14 cellular contexts compared by ENCODE assay signal in the genomic region with DNA sequence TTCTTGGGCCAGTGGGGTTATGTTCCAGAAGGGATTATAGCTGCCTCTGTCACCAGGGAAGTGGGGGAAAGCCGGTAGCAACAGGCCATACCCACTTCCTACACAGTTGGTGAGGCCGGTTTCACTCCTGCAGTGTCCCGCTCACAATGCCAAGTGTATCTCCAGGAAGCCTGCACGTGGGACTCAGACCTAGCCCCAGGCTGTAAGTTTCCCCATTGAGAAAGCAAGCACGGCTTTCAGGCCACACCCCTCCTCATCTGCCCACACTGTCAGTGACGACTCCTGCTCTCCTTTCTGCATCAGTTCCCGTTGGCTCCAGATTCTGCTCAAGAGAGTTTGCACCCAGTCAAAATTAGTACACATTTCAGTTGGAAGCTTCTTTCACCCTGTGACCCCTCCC. TPM values are rescaled to one million over a fixed set of nuclear protein-coding genes. Genes with fewer than 3 reads are reported as not detected.
A peak's percentile ranks its signal among the peaks of the same experiment; 100 is the strongest.
DNase-seq lines count a peak whose midpoint lies in the region; ATAC-seq, FAIRE-seq and TF ChIP-seq lines count a peak whose summit lies in the region.
"Had no signal": no experiment of that assay in that cellular context is flagged by ENCODE, and none has a peak within 500 bp of the region (broad histone marks: within the 10 kb centered on the region; RNA-seq: fewer than 3 reads in every experiment).

No MANE protein-coding gene starts in this region.

- H3K27me3 ChIP-seq in HepG2 (ENCODE audit: control insufficient read depth in 1 of 2, insufficient read depth in 2 of 2, low read length in 2 of 2) = peaks cover 1 to 3% of the 10 kb centered on the region in 2 experiments; a peak in 2 of 5 replicates
- H3K27me3 ChIP-seq in right lobe of liver = no peaks in the 10 kb centered on the region
- H3K27me3 ChIP-seq in bronchial epithelial cell (ENCODE audit: control insufficient read depth, insufficient read depth, low read length) = no peaks in the 10 kb centered on the region
- H3K27me3 ChIP-seq in ovary = no peaks in the 10 kb centered on the region
- H3K27me3 ChIP-seq in H7 (ENCODE audit: control insufficient read depth, insufficient read depth, low read length) = no peaks in the 10 kb centered on the region
- H3K27me3 ChIP-seq: SJCRH30 had no signal

- no peak for FAIRE-seq in HepG2 (lab: Jason Lieb, UNC)
- FAIRE-seq in bronchial epithelial cell (lab: Jason Lieb, UNC) = peak; percentile 92
- no peak for FAIRE-seq in kidney (lab: Jason Lieb, UNC)
- FAIRE-seq: A549, small intestine, TTC549 had no signal

- H3K36me3 ChIP-seq in HepG2 (replicated peaks in 1 of 2; ENCODE audit: control insufficient read depth in 1 of 2, insufficient read depth in 2 of 2, low read length in 2 of 2) (no peaks in the 10 kb centered on the region), right lobe of liver (no peaks in the 10 kb centered on the region), bronchial epithelial cell (ENCODE audit: control insufficient read depth, insufficient read depth, low read length) (no peaks in the 10 kb centered on the region), ovary (no peaks in the 10 kb centered on the region), kidney (ENCODE audit: control insufficient read depth in 1 of 2, insufficient read depth in 2 of 2, low read length in 2 of 2) (no peaks in the 10 kb centered on the region), H7 (replicated peaks; ENCODE audit: control insufficient read depth, insufficient read depth, low read length) (no peaks in the 10 kb centered on the region)
- H3K36me3 ChIP-seq: SJCRH30 had no signal

- ATAC-seq in HepG2 (no peak; the same call in 2 of the 3 replicates), right lobe of liver (no peak), HG03565 (IDR thresholded peaks at IDR 0.05; ENCODE audit: unreplicated experiment) (peak; percentile 52), GM18520 (IDR thresholded peaks at IDR 0.05; ENCODE audit: unreplicated experiment) (no peak)
- ATAC-seq: A549 had no signal

- TF ChIP-seq CTCF in HepG2 (CRISPR knock-in tag; IDR thresholded peaks at IDR 0.05) (no peak), right lobe of liver (IDR thresholded peaks at IDR 0.05) (no peak), bronchial epithelial cell (IDR thresholded peaks at IDR 0.05; ENCODE audit: insufficient read depth, low read length, severe bottlenecking) (no peak), ovary (IDR thresholded peaks at IDR 0.05) (no peak), kidney (IDR thresholded peaks at IDR 0.05; ENCODE audit: borderline replicate concordance, extremely low read depth, insufficient read depth) (no peak)

- TF ChIP-seq RAD21 in HepG2 (CRISPR knock-in tag; IDR thresholded peaks at IDR 0.05) = no peak

- 0 out of 2 replicates have a peak overlapping the region, but pooled peaks have one; percentile 11 for H3K4me2 ChIP-seq in HepG2 (ENCODE audit: low read depth, low read length)
- H3K4me2 ChIP-seq: A549 had no signal

- TF ChIP-seq POLR2A in HepG2 (IDR thresholded peaks at IDR 0.05; ENCODE audit: insufficient read depth in 1 of 2, low read depth in 2 of 2, low read length in 2 of 2) = no peak
- TF ChIP-seq POLR2A in right lobe of liver (IDR thresholded peaks at IDR 0.05) = no peak
- no peak for TF ChIP-seq POLR2A in ovary (IDR thresholded peaks at IDR 0.05)

- intact Hi-C loops in HepG2 (cut with micrococcal nuclease; ENCODE audit: unreplicated experiment) (no loop called here), right lobe of liver (cut with DNase I) (no loop called here), ovary (cut with DNase I) (no loop called here), kidney (cut with DNase I) (no loop called here)

- no TSS peak for BruUV-seq in HepG2 (replicated peaks; lab: Mats Ljungman, UMichigan)

- no peaks in the 10 kb centered on the region for H4K20me1 ChIP-seq in HepG2 (ENCODE audit: insufficient read depth, low read length)

- H3K9ac ChIP-seq in HepG2 (ENCODE audit: insufficient read depth, low read depth, low read length) (no peak overlapping the region), kidney (ENCODE audit: low read length in 2 of 2) (no peak overlapping the region)

- H3K9me3 ChIP-seq in HepG2 (ENCODE audit: low read length) (no peaks in the 10 kb centered on the region), right lobe of liver (no peaks in the 10 kb centered on the region), ovary (no peaks in the 10 kb centered on the region), kidney (ENCODE audit: control insufficient read depth in 1 of 2, low read length in 2 of 2) (no peaks in the 10 kb centered on the region)
- H3K9me3 ChIP-seq: A549 had no signal

- no peak overlapping the region for H3K4me3 ChIP-seq in HepG2 (replicated peaks in 1 of 3; ENCODE audit: insufficient read depth in 1 of 3, low read depth in 2 of 3, low read length in 3 of 3)
- H3K4me3 ChIP-seq in right lobe of liver = no peak overlapping the region
- no peak overlapping the region for H3K4me3 ChIP-seq in bronchial epithelial cell (ENCODE audit: low read depth, low read length)
- H3K4me3 ChIP-seq in ovary = no peak overlapping the region
- H3K4me3 ChIP-seq in kidney (ENCODE audit: low read length in 2 of 2) = no peak overlapping the region
- no peak overlapping the region for H3K4me3 ChIP-seq in H7 (ENCODE audit: insufficient read depth, low read depth, low read length)
- H3K4me3 ChIP-seq: A549, SJCRH30 had no signal

- DNase-seq in HepG2 (ENCODE audit: low spot score) (no peak), right lobe of liver (no peak), bronchial epithelial cell (ENCODE audit: low read depth) (peak; percentile 7), ovary (no peak), kidney (no peak), H7 (no peak)
- DNase-seq: NCI-H2081 treated with DMSO at 0.1 percent for 48 hours, small intestine had no signal

- H2AFZ ChIP-seq in HepG2 (ENCODE audit: low read length) = no peak overlapping the region

- CTCF ChIA-PET in HepG2 (lab: Yijun Ruan, JAX; ENCODE audit: low intra/inter-chr PET ratio, low total read pairs) = no interaction called here

- in situ Hi-C loops in HepG2 (cut with HindIII; ENCODE audit: extremely low pct_ligation_motif_present, low pct_unique_long_range_greater_than_20kb) = no loop called here

- H3K4me1 ChIP-seq in HepG2 (ENCODE audit: insufficient read depth, low read length) (peaks cover 9% of the 10 kb centered on the region; the same call in 1 of the 2 replicates), right lobe of liver (peaks cover 0 to 12% (median 0%) of the 10 kb centered on the region in 4 donors), ovary (ENCODE audit: insufficient read depth) (no peaks in the 10 kb centered on the region), kidney (ENCODE audit: control insufficient read depth in 1 of 2, insufficient read depth in 1 of 2, low read depth in 1 of 2, low read length in 2 of 2) (no peaks in the 10 kb centered on the region)
- H3K4me1 ChIP-seq: A549, SJCRH30 had no signal

- 20% methylated on average over 6 of the region's 7 CpGs for WGBS in HepG2 (ENCODE audit: low lambda C conversion rate)
- WGBS in right lobe of liver (ENCODE audit: insufficient coverage, low coverage, low lambda C conversion rate, missing lambda C conversion rate) = 65% methylated on average over 2 of the region's 7 CpGs
- 56 to 70% (median 67%) methylated on average over 7 of the region's 7 CpGs for WGBS in ovary, 3 donors

- POLR2A ChIA-PET in HepG2 (lab: Yijun Ruan, JAX) = no interaction called here

- H3K27ac ChIP-seq in HepG2 (ENCODE audit: extremely low read length, insufficient read depth, low read length) (no peak overlapping the region), right lobe of liver (no peak overlapping the region), ovary (no peak overlapping the region), kidney (ENCODE audit: low read depth in 2 of 2, low read length in 2 of 2) (no peak overlapping the region)
- H3K27ac ChIP-seq: A549, HL-60, SJCRH30 had no signal

- TF ChIP-seq EP300 in HepG2 (IDR thresholded peaks at IDR 0.05; ENCODE audit: low read depth in 2 of 2, low read length in 2 of 2) (no peak), HepG2 (CRISPR knock-in tag; IDR thresholded peaks at IDR 0.05; ENCODE audit: borderline replicate concordance) (no peak), ovary (IDR thresholded peaks at IDR 0.05) (no peak)

- no peaks in the 10 kb centered on the region for H3K79me2 ChIP-seq in HepG2 (ENCODE audit: insufficient read depth, low read length)

TF ChIP-seq in HepG2, 621 proteins besides CTCF, POLR2A, EP300 and RAD21 (continues in another document):
- TF ChIP-seq ZNF850 (CRISPR knock-in tag; conservative IDR thresholded peaks at IDR 0.05) (no peak), FOSL2 (CRISPR knock-in tag; IDR thresholded peaks at IDR 0.05) (no peak), SYNCRIP (IDR thresholded peaks at IDR 0.05; ENCODE audit: insufficient read depth, low read depth, low read length) (no peak)

RNA-seq across cellular contexts. Expression of a gene that starts 51.6 kb away (rescaled TPM):
- total RNA-seq in HepG2 (2016; rRNA removed; fragmentation: Illumina TruSeq; extraction: Trizol) = 35.2 and 37.2 TPM in 2 replicates
- total RNA-seq in HepG2 (2016; cell fraction: cytosol; rRNA removed; fragmentation: Illumina TruSeq; extraction: Trizol; ENCODE audit: low read depth) = 2.2 and 2.9 TPM in 2 replicates
- total RNA-seq in HepG2 (2016; cell fraction: insoluble cytoplasmic fraction; rRNA removed; fragmentation: Illumina TruSeq; extraction: Trizol) = 33.7 and 40.6 TPM in 2 replicates
- 9.5 and 13.0 TPM in 2 replicates for total RNA-seq in HepG2 (2016; cell fraction: membrane; rRNA removed; fragmentation: Illumina TruSeq; extraction: Trizol)
- total RNA-seq in HepG2 (2016; cell fraction: nucleus; rRNA removed; fragmentation: Illumina TruSeq; extraction: Trizol) = 28.1 and 28.5 TPM in 2 replicates
- 26.2 and 34.2 TPM in 2 replicates for polyA plus RNA-seq in HepG2 (2011; rRNA removed)
- 21.0 TPM in 2 replicates for polyA plus RNA-seq in HepG2 (2011; cell fraction: cytosol; rRNA removed)
- 32.7 and 34.4 TPM in 2 replicates for polyA plus RNA-seq in HepG2 (2011; cell fraction: nucleus; rRNA removed)
- polyA plus RNA-seq in HepG2 (2012) = 21.5 and 27.2 TPM in 2 replicates
- 2.3 and 2.6 TPM in 2 replicates for polyA plus RNA-seq in HepG2 (2016; cell fraction: cytosol; fragmentation: Illumina TruSeq; extraction: Trizol; ENCODE audit: low read depth)
- polyA plus RNA-seq in HepG2 (2016; cell fraction: insoluble cytoplasmic fraction; fragmentation: Illumina TruSeq; extraction: Trizol; ENCODE audit: low read depth) = 40.6 and 42.2 TPM in 2 replicates
- 8.5 and 8.8 TPM in 2 replicates for polyA plus RNA-seq in HepG2 (2016; cell fraction: membrane; fragmentation: Illumina TruSeq; extraction: Trizol; ENCODE audit: low read depth)
- polyA plus RNA-seq in HepG2 (2016; cell fraction: nucleus; fragmentation: Illumina TruSeq; extraction: Trizol; ENCODE audit: insufficient read depth, low read depth) = 41.9 and 42.4 TPM in 2 replicates
- 10.4 and 32.9 TPM in 2 replicates for polyA minus RNA-seq in HepG2 (2011; rRNA and poly(A)+ RNA removed; ENCODE audit: low replicate concordance)
- 21.0 and 21.9 TPM in 2 replicates for polyA minus RNA-seq in HepG2 (2011; cell fraction: cytosol; rRNA and poly(A)+ RNA removed)
- 29.4 and 30.2 TPM in 2 replicates for polyA minus RNA-seq in HepG2 (2011; cell fraction: nucleus; rRNA and poly(A)+ RNA removed)
- total RNA-seq in right lobe of liver = 10 to 100 TPM; 20.3 to 26.9 (median 22.6) TPM
- total RNA-seq in bronchial epithelial cell = 22.7 and 36.1 TPM in 2 replicates
- total RNA-seq in ovary = 10 to 100 TPM; 11.2 to 19.9 (median 17.1) TPM
- 10 to 100 TPM; 10.6 to 15.2 TPM for polyA plus RNA-seq in ovary
- 13.7 TPM for total RNA-seq in kidney
- polyA plus RNA-seq in kidney (ENCODE audit: insufficient read depth, low read depth, low replicate concordance) = 6.6 TPM
- 36.6 and 39.4 TPM in 2 replicates for total RNA-seq in H7 (2014; rRNA removed; shearing (Covaris generic))
